ENCODE assay signal across 11 cellular contexts in genomic region chr9:84759300-84759750, GRCh38.
DNase-seq lines count a peak whose midpoint lies in the region; ATAC-seq and TF ChIP-seq lines count a peak whose summit lies in the region.
"Had no signal": no experiment of that assay in that cellular context is flagged by ENCODE, and none has a peak within 500 bp of the region (broad histone marks: within the 10 kb centered on the region; RNA-seq: fewer than 3 reads in every experiment).

No MANE protein-coding gene starts in this region.

- H3K4me1 ChIP-seq in gastroesophageal sphincter: peaks cover 0 to 6% (median 0%) of the 10 kb centered on the region in 3 donors

- H3K27me3 Mint-ChIP-seq in activated T-helper 1 cell treated with anti-CD3 and anti-CD28 coated beads, Interleukin-12 subunit alpha, Interleukin-12 subunit beta, Interleukin-2, Interleukin-4 antibody, amounts not matched to agents 30 ng/mL and 10 ng/mL and 1 ng/mL, durations not matched to agents 14 hours and 24 hours and 36 hours (ENCODE audit: insufficient read depth): no peaks in the 10 kb centered on the region

- TF ChIP-seq POLR2A in gastroesophageal sphincter (IDR thresholded peaks at IDR 0.05): no peak

- DNase-seq in GM10248 (ENCODE audit: extremely low spot score) (peak; percentile 30), UCSD-AML1 (lab: John Stamatoyannopoulos, UW; ENCODE audit: unreplicated experiment) (no peak), KBM-7 (no peak), NCI-H1105 (lab: John Stamatoyannopoulos, UW) (no peak)
- peak; percentile 49 for DNase-seq in activated T-helper 1 cell treated with anti-CD3 and anti-CD28 coated beads, Interleukin-12 subunit alpha, Interleukin-12 subunit beta, Interleukin-2, Interleukin-4 antibody, amounts not matched to agents 30 ng/mL and 10 ng/mL and 1 ng/mL, durations not matched to agents 14 hours and 24 hours and 36 hours (ENCODE audit: low spot score)
- DNase-seq: naive B cell, NCI-H748 treated with DMSO at 0.1 percent for 48 hours had no signal

- POLR2A ChIA-PET in GM10248 (lab: Yijun Ruan, JAX): no interaction called here

- TF ChIP-seq CTCF in GM10248 (IDR thresholded peaks at IDR 0.05; ENCODE audit: control extremely low read depth, extremely low read depth, low read depth, missing control alignments) (no peak), gastroesophageal sphincter (IDR thresholded peaks at IDR 0.05) (no peak)

- ATAC-seq in GM19397 (IDR thresholded peaks at IDR 0.05; ENCODE audit: unreplicated experiment) (peak; percentile 71), HG03139 (IDR thresholded peaks at IDR 0.05; ENCODE audit: unreplicated experiment) (peak; percentile 56), gastroesophageal sphincter (no peak)

- no peak overlapping the region for H3K4me3 ChIP-seq in gastroesophageal sphincter
- H3K4me3 ChIP-seq: BLaER1 treated with 17β-estradiol and CSF1 and Interleukin-3, amounts not matched to agents 10 nM and 100 nM had no signal

- no peaks in the 10 kb centered on the region for H3K36me3 ChIP-seq in gastroesophageal sphincter
- H3K36me3 ChIP-seq: BLaER1 treated with 17β-estradiol and CSF1 and Interleukin-3, amounts not matched to agents 10 nM and 100 nM had no signal

- TF ChIP-seq EP300 in gastroesophageal sphincter (IDR thresholded peaks at IDR 0.05): no peak

- H3K4me3 Mint-ChIP-seq in activated T-helper 1 cell treated with anti-CD3 and anti-CD28 coated beads, Interleukin-12 subunit alpha, Interleukin-12 subunit beta, Interleukin-2, Interleukin-4 antibody, amounts not matched to agents 30 ng/mL and 10 ng/mL and 1 ng/mL, durations not matched to agents 14 hours and 24 hours and 36 hours: peak overlapping the region; percentile 59
- H3K4me3 Mint-ChIP-seq: naive B cell had no signal

- H3K9me3 ChIP-seq in gastroesophageal sphincter: no peaks in the 10 kb centered on the region

- peaks cover 4% of the 10 kb centered on the region for H3K27me3 ChIP-seq in gastroesophageal sphincter

- peak overlapping the region; percentile 83 for H3K27ac Mint-ChIP-seq in activated T-helper 1 cell treated with anti-CD3 and anti-CD28 coated beads, Interleukin-12 subunit alpha, Interleukin-12 subunit beta, Interleukin-2, Interleukin-4 antibody, amounts not matched to agents 30 ng/mL and 10 ng/mL and 1 ng/mL, durations not matched to agents 14 hours and 24 hours and 36 hours
- H3K27ac Mint-ChIP-seq: naive B cell had no signal

- CTCF ChIA-PET in GM10248 (lab: Yijun Ruan, JAX): no interaction called here

- peaks cover 10% of the 10 kb centered on the region for H3K36me3 Mint-ChIP-seq in activated T-helper 1 cell treated with anti-CD3 and anti-CD28 coated beads, Interleukin-12 subunit alpha, Interleukin-12 subunit beta, Interleukin-2, Interleukin-4 antibody, amounts not matched to agents 30 ng/mL and 10 ng/mL and 1 ng/mL, durations not matched to agents 14 hours and 24 hours and 36 hours (ENCODE audit: low read depth)
- H3K36me3 Mint-ChIP-seq: naive B cell had no signal

- in situ Hi-C loops in KBM-7 (cut with MboI; ENCODE audit: low pct_unique_long_range_greater_than_20kb, low sequenced_read_pairs): no loop called here

- no peak overlapping the region for H3K27ac ChIP-seq in gastroesophageal sphincter
- H3K27ac ChIP-seq: BLaER1 treated with 17β-estradiol and CSF1 and Interleukin-3, amounts not matched to agents 10 nM and 100 nM had no signal

- H3K4me1 Mint-ChIP-seq in activated T-helper 1 cell treated with anti-CD3 and anti-CD28 coated beads, Interleukin-12 subunit alpha, Interleukin-12 subunit beta, Interleukin-2, Interleukin-4 antibody, amounts not matched to agents 30 ng/mL and 10 ng/mL and 1 ng/mL, durations not matched to agents 14 hours and 24 hours and 36 hours (ENCODE audit: low read depth): peaks cover 55% of the 10 kb centered on the region
- H3K4me1 Mint-ChIP-seq: naive B cell had no signal

- peaks cover 20% of the 10 kb centered on the region for H3K9me3 Mint-ChIP-seq in activated T-helper 1 cell treated with anti-CD3 and anti-CD28 coated beads, Interleukin-12 subunit alpha, Interleukin-12 subunit beta, Interleukin-2, Interleukin-4 antibody, amounts not matched to agents 30 ng/mL and 10 ng/mL and 1 ng/mL, durations not matched to agents 14 hours and 24 hours and 36 hours

- 74 to 85% methylated on average over 2 of the region's 2 CpGs for WGBS in gastroesophageal sphincter (ENCODE audit: low coverage in 1 of 2), 2 donors

- intact Hi-C loops in activated T-helper 1 cell treated with anti-CD3 and anti-CD28 coated beads, Interleukin-12 subunit alpha, Interleukin-12 subunit beta, Interleukin-2, Interleukin-4 antibody, amounts not matched to agents 30 ng/mL and 10 ng/mL and 1 ng/mL, durations not matched to agents 14 hours and 24 hours and 36 hours (cut with micrococcal nuclease): loop anchor here (5.0 to 10.0 kb wide), 3 partner anchors 777 to 1185 kb away; partner anchors contain the start of genes HNRNPK, NAA35, RMI1 and UBQLN1

Comparison
In these comparisons a context has a peak if more than half of its experiments do, and no peak if none do; other contexts are left out.
1. DNase-seq: peak in GM10248 (single experiment) and activated T-helper 1 cell treated with anti-CD3 and anti-CD28 coated beads, Interleukin-12 subunit alpha, Interleukin-12 subunit beta, Interleukin-2, Interleukin-4 antibody, amounts not matched to agents 30 ng/mL and 10 ng/mL and 1 ng/mL, durations not matched to agents 14 hours and 24 hours and 36 hours (single experiment); none in UCSD-AML1 (single experiment), KBM-7 (single experiment) and NCI-H1105 (single experiment).